ENCODE assay signal across 17 cellular contexts in genomic region chr3:141039573-141039972, GRCh38. TPM values are rescaled to one million over a fixed set of nuclear protein-coding genes. Genes with fewer than 3 reads are reported as not detected.
A peak's percentile ranks its signal among the peaks of the same experiment; 100 is the strongest.
DNase-seq lines count a peak whose midpoint lies in the region; TF ChIP-seq lines count a peak whose summit lies in the region.
"Had no signal": no experiment of that assay in that cellular context is flagged by ENCODE, and none has a peak within 500 bp of the region (broad histone marks: within the 10 kb centered on the region; RNA-seq: fewer than 3 reads in every experiment).

No MANE protein-coding gene starts in this region.

- no peaks in the 10 kb centered on the region for H3K4me1 ChIP-seq in Peyer's patch
- no peaks in the 10 kb centered on the region for H3K4me1 ChIP-seq in MM.1S (ENCODE audit: low read length)

- H2AFZ ChIP-seq in MM.1S (ENCODE audit: low read length): no peak overlapping the region

- H4K20me1 ChIP-seq in MM.1S (ENCODE audit: insufficient read depth, low read length): no peaks in the 10 kb centered on the region

- no peak overlapping the region for H3K9ac ChIP-seq in MM.1S (ENCODE audit: low read length)

- TF ChIP-seq CTCF in epithelial cell of esophagus (IDR thresholded peaks at IDR 0.05; ENCODE audit: insufficient read depth, low read depth, low read length, missing control alignments): no peak
- TF ChIP-seq CTCF in Peyer's patch (IDR thresholded peaks at IDR 0.05): no peak
- TF ChIP-seq CTCF in MM.1S (IDR thresholded peaks at IDR 0.05; ENCODE audit: low read length): no peak

- no peak for TF ChIP-seq POLR2A in Peyer's patch (IDR thresholded peaks at IDR 0.05)

- H3K27ac ChIP-seq in Peyer's patch (no peak overlapping the region), MM.1S (ENCODE audit: low read length) (no peak overlapping the region)
- H3K27ac ChIP-seq: 22Rv1, SK-N-MC had no signal

- in situ Hi-C loops in G401 (cut with HindIII; ENCODE audit: low sequenced_read_pairs): no loop called here

- no peak overlapping the region for H3K4me3 ChIP-seq in epithelial cell of esophagus (ENCODE audit: low read length)
- H3K4me3 ChIP-seq in Peyer's patch: no peak overlapping the region
- no peak overlapping the region for H3K4me3 ChIP-seq in MM.1S (ENCODE audit: low read length)
- H3K4me3 ChIP-seq: K562, SK-N-MC had no signal

- no peaks in the 10 kb centered on the region for H3K9me3 ChIP-seq in Peyer's patch
- no peaks in the 10 kb centered on the region for H3K9me3 ChIP-seq in MM.1S (replicated peaks; ENCODE audit: insufficient read depth, low read length)

- H3K4me2 ChIP-seq in MM.1S (ENCODE audit: low read depth, low read length): no peak overlapping the region

- H3K9me2 ChIP-seq in MM.1S (replicated peaks; ENCODE audit: insufficient read depth, low read length): no peaks in the 10 kb centered on the region

- no peaks in the 10 kb centered on the region for H3K27me3 ChIP-seq in Peyer's patch
- no peaks in the 10 kb centered on the region for H3K27me3 ChIP-seq in MM.1S (replicated peaks; ENCODE audit: insufficient read depth, low read length)

- no peaks in the 10 kb centered on the region for H3K79me2 ChIP-seq in MM.1S (ENCODE audit: low read length)

- DNase-seq in DMS53 (lab: John Stamatoyannopoulos, UW) (peak; percentile 14), DMS53 treated with DMSO at 0.1 percent for 48 hours (lab: John Stamatoyannopoulos, UW; ENCODE audit: unreplicated experiment) (no peak), NCI-H82 (lab: John Stamatoyannopoulos, UW) (peak; percentile 93), epithelial cell of esophagus (ENCODE audit: low read depth) (peak; percentile 49), renal cortical epithelial cell (ENCODE audit: low read depth) (peak; percentile 65), G401 (ENCODE audit: low spot score) (no peak), Peyer's patch (no peak), MM.1S (no peak)
- DNase-seq: CD8-positive, alpha-beta memory T cell; DMS79; NCI-H2171; NCI-H446 treated with DMSO at 0.1 percent for 48 hours; PC-3; T-cell had no signal

- no peaks in the 10 kb centered on the region for H3F3A ChIP-seq in MM.1S (ENCODE audit: insufficient read depth, low read length)

- no peaks in the 10 kb centered on the region for H3K36me3 ChIP-seq in Peyer's patch
- H3K36me3 ChIP-seq in MM.1S (replicated peaks; ENCODE audit: insufficient read depth, low read length): no peaks in the 10 kb centered on the region

RNA-seq across cellular contexts. Expression of gene SPSB4, which starts 11.6 kb away (rescaled TPM):
- total RNA-seq in renal cortical epithelial cell (not detected in 2 replicates), Peyer's patch (under 1 TPM in 1 of 4 donors, not detected in 3; 0.35 TPM)
- 1.5 TPM in 1 of 2 replicates, not detected in the other for total RNA-seq in G401 (2014; rRNA removed; shearing (Covaris generic))
- total RNA-seq: CD8-positive, alpha-beta memory T cell; K562; PC-3; T-cell had no signal

Comparison
In these comparisons a context has a peak if more than half of its experiments do, and no peak if none do; other contexts are left out.
1. DNase-seq: peak in DMS53 (single experiment), NCI-H82 (single experiment), epithelial cell of esophagus (single experiment) and renal cortical epithelial cell (single experiment); none in DMS53 treated with DMSO at 0.1 percent for 48 hours (single experiment), G401 (single experiment), Peyer's patch (0 of 3) and MM.1S (single experiment).